19 cellular contexts compared by ENCODE assay signal in genomic region chr11:117059611-117060010, GRCh38. TPM values are rescaled to one million over a fixed set of nuclear protein-coding genes. Genes with fewer than 3 reads are reported as not detected.
DNase-seq lines count a peak whose midpoint lies in the region; ATAC-seq, FAIRE-seq and TF ChIP-seq lines count a peak whose summit lies in the region.
"Had no signal": no experiment of that assay in that cellular context is flagged by ENCODE, and none has a peak within 500 bp of the region (broad histone marks: within the 10 kb centered on the region; RNA-seq: fewer than 3 reads in every experiment).

No MANE protein-coding gene starts in this region.

- H3K9me3 Mint-ChIP-seq in HFFc6, result no peaks in the 10 kb centered on the region
- H3K9me3 Mint-ChIP-seq in astrocyte (ENCODE audit: unreplicated experiment), result no peaks in the 10 kb centered on the region
- H3K9me3 Mint-ChIP-seq in nephron, result no peaks in the 10 kb centered on the region
- H3K9me3 Mint-ChIP-seq: CD8-positive, alpha-beta T cell had no signal

- H3K27ac ChIP-seq in DOHH2 (ENCODE audit: low read depth, low read length) (no peak overlapping the region), astrocyte (ENCODE audit: low read depth, low read length) (no peak overlapping the region)
- H3K27ac ChIP-seq: Peyer's patch had no signal

- H3K36me3 Mint-ChIP-seq in HFFc6 (ENCODE audit: low read depth) (no peaks in the 10 kb centered on the region), astrocyte (ENCODE audit: low read depth, unreplicated experiment) (no peaks in the 10 kb centered on the region), nephron (ENCODE audit: low read depth) (no peaks in the 10 kb centered on the region), T-helper 17 cell (ENCODE audit: low read depth) (peaks cover 2% of the 10 kb centered on the region)

- H3K4me1 ChIP-seq in DOHH2 (ENCODE audit: control insufficient read depth, low read length), result peaks cover 23% of the 10 kb centered on the region
- no peaks in the 10 kb centered on the region for H3K4me1 ChIP-seq in astrocyte (ENCODE audit: insufficient read depth, low read length)

- no peaks in the 10 kb centered on the region for H3K36me3 ChIP-seq in DOHH2 (ENCODE audit: control insufficient read depth, low read length)
- H3K36me3 ChIP-seq in astrocyte (ENCODE audit: insufficient read depth, low read length), result no peaks in the 10 kb centered on the region
- H3K36me3 ChIP-seq: MG63, Peyer's patch had no signal

- H3K79me2 ChIP-seq in DOHH2 (ENCODE audit: control insufficient read depth, low read length) (peaks cover 85% of the 10 kb centered on the region), astrocyte (ENCODE audit: insufficient read depth, low read length) (peaks cover 24% of the 10 kb centered on the region)

- H3K9ac ChIP-seq in astrocyte (ENCODE audit: low read length), result no peak overlapping the region

- no peak for FAIRE-seq in astrocyte (lab: Jason Lieb, UNC)
- FAIRE-seq: HepG2 had no signal

- H3K4me3 ChIP-seq in DOHH2 (ENCODE audit: low read length), result no peak overlapping the region
- H3K4me3 ChIP-seq in astrocyte (ENCODE audit: insufficient read depth, low read depth, low read length), result no peak overlapping the region
- H3K4me3 ChIP-seq: MG63, Peyer's patch had no signal

- H3K4me1 Mint-ChIP-seq in HFFc6 (ENCODE audit: low read depth) (peaks cover 43% of the 10 kb centered on the region), astrocyte (ENCODE audit: low read depth, unreplicated experiment) (peaks cover 39% of the 10 kb centered on the region), nephron (peaks cover 26% of the 10 kb centered on the region), T-helper 17 cell (peaks cover 52% of the 10 kb centered on the region)

- no peak overlapping the region for H3K4me3 Mint-ChIP-seq in HFFc6
- H3K4me3 Mint-ChIP-seq in astrocyte (ENCODE audit: unreplicated experiment), result no peak overlapping the region
- H3K4me3 Mint-ChIP-seq in nephron, result no peak overlapping the region
- H3K4me3 Mint-ChIP-seq in T-helper 17 cell, result no peak overlapping the region
- H3K4me3 Mint-ChIP-seq: CD8-positive, alpha-beta T cell had no signal

- DNase-seq in HFFc6 (no peak), astrocyte (ENCODE audit: low read depth) (no peak), T-helper 17 cell (no peak), omental fat pad (ENCODE audit: low spot score) (no peak), NK-92 (lab: John Stamatoyannopoulos, UW; ENCODE audit: unreplicated experiment) (no peak)
- DNase-seq: CD8-positive, alpha-beta T cell; DND-41; H7; MG63; NCI-H1092 treated with DMSO at 0.1 percent for 48 hours; NCI-H187 treated with DMSO at 0.1 percent for 48 hours; NCI-H446 treated with DMSO at 0.1 percent for 48 hours; NCI-H82; Peyer's patch; SHP77 had no signal

- TF ChIP-seq CTCF in DOHH2 (IDR thresholded peaks at IDR 0.05; ENCODE audit: low read depth, low read length, poor library complexity, severe bottlenecking) (no peak), HFFc6 (IDR thresholded peaks at IDR 0.05) (no peak), astrocyte (IDR thresholded peaks at IDR 0.05; ENCODE audit: insufficient read depth, low read depth, low read length) (no peak), nephron (IDR thresholded peaks at IDR 0.05; ENCODE audit: unreplicated experiment in 3 of 3) (no peak), omental fat pad (IDR thresholded peaks at IDR 0.05) (no peak)

- no peaks in the 10 kb centered on the region; the same call in none of the 2 replicates for H3K27me3 Mint-ChIP-seq in HFFc6 (ENCODE audit: insufficient read depth)
- no peaks in the 10 kb centered on the region for H3K27me3 Mint-ChIP-seq in astrocyte (ENCODE audit: low read depth, unreplicated experiment)
- H3K27me3 Mint-ChIP-seq in nephron (ENCODE audit: low read depth), result no peaks in the 10 kb centered on the region
- H3K27me3 Mint-ChIP-seq in T-helper 17 cell, result no peaks in the 10 kb centered on the region
- H3K27me3 Mint-ChIP-seq: B cell had no signal

- H3K27me3 ChIP-seq in DOHH2 (ENCODE audit: control insufficient read depth, low read length) (no peaks in the 10 kb centered on the region), astrocyte (ENCODE audit: insufficient read depth, low read length) (no peaks in the 10 kb centered on the region)
- H3K27me3 ChIP-seq: MG63, Peyer's patch had no signal

- H4K20me1 ChIP-seq in DOHH2 (ENCODE audit: control insufficient read depth, insufficient read depth, low read depth, low read length) (no peaks in the 10 kb centered on the region; the same call in 1 of the 2 replicates), astrocyte (ENCODE audit: insufficient read depth, low read length) (peaks cover 58% of the 10 kb centered on the region)

- H3F3A ChIP-seq in DOHH2 (ENCODE audit: control insufficient read depth, insufficient read depth), result no peaks in the 10 kb centered on the region

- H3K27ac Mint-ChIP-seq in HFFc6 (peak overlapping the region; percentile 8; the same call in 1 of the 2 replicates), astrocyte (ENCODE audit: unreplicated experiment) (peak overlapping the region; percentile 66), nephron (peak overlapping the region in 2 of 3 experiments; percentile 33 to 42), T-helper 17 cell (no peak overlapping the region)
- H3K27ac Mint-ChIP-seq: CD8-positive, alpha-beta T cell had no signal

- no peaks in the 10 kb centered on the region for H3K9me2 ChIP-seq in DOHH2 (replicated peaks; ENCODE audit: control insufficient read depth, low read length)

- H3K4me2 ChIP-seq in DOHH2 (ENCODE audit: low read length), result 0 out of 2 replicates have a peak overlapping the region, but pooled peaks have one; percentile 5
- no peak overlapping the region for H3K4me2 ChIP-seq in astrocyte (ENCODE audit: low read length)

- H3K9me3 ChIP-seq in DOHH2 (ENCODE audit: control insufficient read depth, insufficient read depth, low read length), result no peaks in the 10 kb centered on the region
- no peaks in the 10 kb centered on the region for H3K9me3 ChIP-seq in astrocyte (ENCODE audit: insufficient read depth, low read depth, low read length)
- no peaks in the 10 kb centered on the region for H3K9me3 ChIP-seq in T-helper 17 cell (ENCODE audit: control insufficient read depth, low read length, poor library complexity, severe bottlenecking)
- H3K9me3 ChIP-seq: MG63, Peyer's patch had no signal

- no peak overlapping the region for H2AFZ ChIP-seq in astrocyte (ENCODE audit: low read depth, low read length)

- ATAC-seq in T-helper 17 cell (no peak), omental fat pad (ENCODE audit: low FRiP score) (no peak)
- ATAC-seq: CD8-positive, alpha-beta T cell; HepG2 had no signal

RNA-seq across cellular contexts. Expression of gene SIK3, which starts 38.6 kb away (rescaled TPM):
- 10 to 100 TPM; 15.6 to 23.3 (median 19.9) TPM for total RNA-seq in HFFc6 (2021; fragmentation: NEBNext Ultra II Directional; extraction: Animal tissue kit (Norgen Biotek cat#: 25700))
- 31.8 and 34.4 TPM in 2 replicates for total RNA-seq in astrocyte
- 10 to 100 TPM; 82.7 to 87.5 TPM for total RNA-seq in T-helper 17 cell
- 10 to 100 TPM; 31.2 to 54.6 (median 50.2) TPM for total RNA-seq in omental fat pad
